12 cellular contexts compared by ENCODE assay signal in the genomic region with DNA sequence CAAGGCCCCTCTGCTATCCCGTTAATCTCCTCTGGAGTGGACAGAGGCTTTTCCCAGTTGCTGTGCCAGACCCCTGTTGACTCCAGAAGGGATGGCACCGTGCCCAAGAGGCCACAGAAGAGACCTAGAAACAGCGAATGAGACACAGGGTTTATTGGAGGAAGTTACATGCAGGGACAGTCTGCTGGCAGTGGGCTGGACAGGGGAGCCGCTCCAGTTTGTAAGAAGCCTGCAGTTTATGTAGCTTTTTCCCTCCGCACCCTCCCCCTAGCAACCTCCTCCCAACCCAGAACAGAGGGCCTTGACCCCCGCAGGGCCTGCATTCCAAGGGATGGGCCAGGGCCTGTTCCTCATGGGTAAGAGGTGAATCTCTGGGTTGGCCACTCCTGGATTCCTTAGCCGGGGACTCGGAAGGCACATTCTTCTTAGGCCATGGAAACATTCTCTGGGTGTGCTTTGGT.
DNase-seq lines count a peak whose midpoint lies in the region; ATAC-seq, FAIRE-seq and TF ChIP-seq lines count a peak whose summit lies in the region.
"Had no signal": no experiment of that assay in that cellular context is flagged by ENCODE, and none has a peak within 500 bp of the region (broad histone marks: within the 10 kb centered on the region; RNA-seq: fewer than 3 reads in every experiment).

No MANE protein-coding gene starts in this region.

- intact Hi-C loops in CD14-positive monocyte (cut with micrococcal nuclease) = loop anchor here in 1 of 2 donors (2.0 to 10.0 kb wide), 2 partner anchors 17 to 117 kb away; no protein-coding TSS in a partner anchor
- intact Hi-C loops in HepG2 (cut with micrococcal nuclease; ENCODE audit: unreplicated experiment) = no loop called here

- no peaks in the 10 kb centered on the region for H3K9me3 ChIP-seq in HepG2 (ENCODE audit: low read length)
- H3K9me3 ChIP-seq: pancreas had no signal

- H3K4me3 Mint-ChIP-seq in CD14-positive monocyte = peak overlapping the region; percentile 12 to 51
- no peak overlapping the region for H3K4me3 Mint-ChIP-seq in nephron
- no peak overlapping the region for H3K4me3 Mint-ChIP-seq in activated T-helper 17 cell treated with anti-CD3 and anti-CD28 coated beads, Interleukin-2, amount 50 U/mL, for 72 hours

- FAIRE-seq in HepG2 (lab: Jason Lieb, UNC) = no peak
- FAIRE-seq: pancreas had no signal

- no peaks in the 10 kb centered on the region for H3K79me2 ChIP-seq in HepG2 (ENCODE audit: insufficient read depth, low read length)

- H3K9me3 Mint-ChIP-seq in CD14-positive monocyte (peaks cover 0 to 13% (median 6%) of the 10 kb centered on the region in 7 donors), nephron (no peaks in the 10 kb centered on the region)
- H3K9me3 Mint-ChIP-seq in activated T-helper 17 cell treated with anti-CD3 and anti-CD28 coated beads, Interleukin-2, amount 50 U/mL, for 72 hours = no peaks in the 10 kb centered on the region

- peak overlapping the region in 6 of 7 donors; percentile 53 to 100 (median 98) for H3K27ac Mint-ChIP-seq in CD14-positive monocyte
- peak overlapping the region; percentile 14 to 67 (median 52) for H3K27ac Mint-ChIP-seq in nephron
- H3K27ac Mint-ChIP-seq in activated T-helper 17 cell treated with anti-CD3 and anti-CD28 coated beads, Interleukin-2, amount 50 U/mL, for 72 hours = no peak overlapping the region

- DNase-seq in CD14-positive monocyte (ENCODE audit: low spot score) (no peak), LHCN-M2 (ENCODE audit: low read depth) (peak; percentile 67), HepG2 (ENCODE audit: low spot score) (no peak), NCI-H2107 treated with DMSO at 0.1 percent for 48 hours (lab: John Stamatoyannopoulos, UW; ENCODE audit: unreplicated experiment) (no peak)
- DNase-seq: NCI-H1417 treated with DMSO at 0.1 percent for 48 hours, pancreas had no signal

- H3K36me3 ChIP-seq in HepG2 (replicated peaks in 1 of 2; ENCODE audit: control insufficient read depth in 1 of 2, insufficient read depth in 2 of 2, low read length in 2 of 2) = no peaks in the 10 kb centered on the region
- H3K36me3 ChIP-seq: cardiac muscle cell, pancreas had no signal

- POLR2A ChIA-PET in HepG2 (lab: Yijun Ruan, JAX) = no interaction called here

- TF ChIP-seq RAD21 in HepG2 (CRISPR knock-in tag; IDR thresholded peaks at IDR 0.05) = no peak

- BruUV-seq in HepG2 (replicated peaks; lab: Mats Ljungman, UMichigan) = no TSS peak

- no peaks in the 10 kb centered on the region for H4K20me1 ChIP-seq in HepG2 (ENCODE audit: insufficient read depth, low read length)

- CTCF ChIA-PET in HepG2 (lab: Yijun Ruan, JAX; ENCODE audit: low intra/inter-chr PET ratio, low total read pairs) = no interaction called here

- H2AFZ ChIP-seq in HepG2 (ENCODE audit: low read length) = no peak overlapping the region

- H3K4me3 ChIP-seq in HepG2 (replicated peaks in 1 of 3; ENCODE audit: insufficient read depth in 1 of 3, low read depth in 2 of 3, low read length in 3 of 3) = no peak overlapping the region
- H3K4me3 ChIP-seq: cardiac muscle cell, pancreas, SK-N-MC had no signal

- H3K4me2 ChIP-seq in HepG2 (ENCODE audit: low read depth, low read length) = no peak overlapping the region

- H3K27me3 Mint-ChIP-seq in CD14-positive monocyte (ENCODE audit: low read depth in 3 of 3) (peaks cover 15 to 57% (median 32%) of the 10 kb centered on the region in 3 donors), nephron (ENCODE audit: low read depth) (peaks cover 15% of the 10 kb centered on the region)
- no peaks in the 10 kb centered on the region for H3K27me3 Mint-ChIP-seq in activated T-helper 17 cell treated with anti-CD3 and anti-CD28 coated beads, Interleukin-2, amount 50 U/mL, for 72 hours

- H3K4me1 Mint-ChIP-seq in CD14-positive monocyte (peaks cover 91% of the 10 kb centered on the region), nephron (peaks cover 44% of the 10 kb centered on the region)
- peaks cover 15% of the 10 kb centered on the region for H3K4me1 Mint-ChIP-seq in activated T-helper 17 cell treated with anti-CD3 and anti-CD28 coated beads, Interleukin-2, amount 50 U/mL, for 72 hours

- in situ Hi-C loops in HepG2 (cut with HindIII; ENCODE audit: extremely low pct_ligation_motif_present, low pct_unique_long_range_greater_than_20kb) = no loop called here

- peaks cover 41% of the 10 kb centered on the region for H3K4me1 ChIP-seq in HepG2 (ENCODE audit: insufficient read depth, low read length)
- H3K4me1 ChIP-seq: pancreas had no signal

- no peak overlapping the region for H3K9ac ChIP-seq in HepG2 (ENCODE audit: insufficient read depth, low read depth, low read length)

- WGBS in HepG2 (ENCODE audit: low lambda C conversion rate) = 91% methylated on average over 6 of the region's 8 CpGs

- TF ChIP-seq EP300 in HepG2 (IDR thresholded peaks at IDR 0.05; ENCODE audit: low read depth in 2 of 2, low read length in 2 of 2) (no peak), HepG2 (CRISPR knock-in tag; IDR thresholded peaks at IDR 0.05; ENCODE audit: borderline replicate concordance) (no peak)

- H3K36me3 Mint-ChIP-seq in CD14-positive monocyte = peaks cover 20 to 28% of the 10 kb centered on the region in 2 donors
- H3K36me3 Mint-ChIP-seq in nephron (ENCODE audit: low read depth) = no peaks in the 10 kb centered on the region
- H3K36me3 Mint-ChIP-seq in activated T-helper 17 cell treated with anti-CD3 and anti-CD28 coated beads, Interleukin-2, amount 50 U/mL, for 72 hours (ENCODE audit: low read depth) = no peaks in the 10 kb centered on the region

- no peaks in the 10 kb centered on the region for H3K27me3 ChIP-seq in HepG2 (ENCODE audit: control insufficient read depth in 1 of 2, insufficient read depth in 2 of 2, low read length in 2 of 2)
- H3K27me3 ChIP-seq: cardiac muscle cell, pancreas had no signal

- TF ChIP-seq CTCF in CD14-positive monocyte (IDR thresholded peaks at IDR 0.05) (no peak), nephron (IDR thresholded peaks at IDR 0.05; ENCODE audit: unreplicated experiment in 3 of 3) (no peak), HepG2 (CRISPR knock-in tag; IDR thresholded peaks at IDR 0.05) (no peak)

- ATAC-seq in esophagus mucosa (peak; percentile 32), GM21576 (IDR thresholded peaks at IDR 0.05; ENCODE audit: unreplicated experiment) (no peak), HepG2 (no peak)
- ATAC-seq in activated T-helper 17 cell treated with anti-CD3 and anti-CD28 coated beads, Interleukin-2, amount 50 U/mL, for 72 hours (replicated peaks) = no peak
- ATAC-seq: pancreas had no signal

- H3K27ac ChIP-seq in HepG2 (ENCODE audit: extremely low read length, insufficient read depth, low read length) = no peak overlapping the region
- H3K27ac ChIP-seq: cardiac muscle cell, pancreas, SK-N-MC had no signal

- no peak for TF ChIP-seq POLR2A in HepG2 (IDR thresholded peaks at IDR 0.05; ENCODE audit: insufficient read depth in 1 of 2, low read depth in 2 of 2, low read length in 2 of 2)

TF ChIP-seq in HepG2, 621 proteins besides CTCF, POLR2A, EP300 and RAD21 (continues in another document):
- TF ChIP-seq TGIF2 (CRISPR knock-in tag; IDR thresholded peaks at IDR 0.05) (no peak), CC2D1A (CRISPR knock-in tag; IDR thresholded peaks at IDR 0.05) (no peak)
- TF ChIP-seq, protein P1, sequence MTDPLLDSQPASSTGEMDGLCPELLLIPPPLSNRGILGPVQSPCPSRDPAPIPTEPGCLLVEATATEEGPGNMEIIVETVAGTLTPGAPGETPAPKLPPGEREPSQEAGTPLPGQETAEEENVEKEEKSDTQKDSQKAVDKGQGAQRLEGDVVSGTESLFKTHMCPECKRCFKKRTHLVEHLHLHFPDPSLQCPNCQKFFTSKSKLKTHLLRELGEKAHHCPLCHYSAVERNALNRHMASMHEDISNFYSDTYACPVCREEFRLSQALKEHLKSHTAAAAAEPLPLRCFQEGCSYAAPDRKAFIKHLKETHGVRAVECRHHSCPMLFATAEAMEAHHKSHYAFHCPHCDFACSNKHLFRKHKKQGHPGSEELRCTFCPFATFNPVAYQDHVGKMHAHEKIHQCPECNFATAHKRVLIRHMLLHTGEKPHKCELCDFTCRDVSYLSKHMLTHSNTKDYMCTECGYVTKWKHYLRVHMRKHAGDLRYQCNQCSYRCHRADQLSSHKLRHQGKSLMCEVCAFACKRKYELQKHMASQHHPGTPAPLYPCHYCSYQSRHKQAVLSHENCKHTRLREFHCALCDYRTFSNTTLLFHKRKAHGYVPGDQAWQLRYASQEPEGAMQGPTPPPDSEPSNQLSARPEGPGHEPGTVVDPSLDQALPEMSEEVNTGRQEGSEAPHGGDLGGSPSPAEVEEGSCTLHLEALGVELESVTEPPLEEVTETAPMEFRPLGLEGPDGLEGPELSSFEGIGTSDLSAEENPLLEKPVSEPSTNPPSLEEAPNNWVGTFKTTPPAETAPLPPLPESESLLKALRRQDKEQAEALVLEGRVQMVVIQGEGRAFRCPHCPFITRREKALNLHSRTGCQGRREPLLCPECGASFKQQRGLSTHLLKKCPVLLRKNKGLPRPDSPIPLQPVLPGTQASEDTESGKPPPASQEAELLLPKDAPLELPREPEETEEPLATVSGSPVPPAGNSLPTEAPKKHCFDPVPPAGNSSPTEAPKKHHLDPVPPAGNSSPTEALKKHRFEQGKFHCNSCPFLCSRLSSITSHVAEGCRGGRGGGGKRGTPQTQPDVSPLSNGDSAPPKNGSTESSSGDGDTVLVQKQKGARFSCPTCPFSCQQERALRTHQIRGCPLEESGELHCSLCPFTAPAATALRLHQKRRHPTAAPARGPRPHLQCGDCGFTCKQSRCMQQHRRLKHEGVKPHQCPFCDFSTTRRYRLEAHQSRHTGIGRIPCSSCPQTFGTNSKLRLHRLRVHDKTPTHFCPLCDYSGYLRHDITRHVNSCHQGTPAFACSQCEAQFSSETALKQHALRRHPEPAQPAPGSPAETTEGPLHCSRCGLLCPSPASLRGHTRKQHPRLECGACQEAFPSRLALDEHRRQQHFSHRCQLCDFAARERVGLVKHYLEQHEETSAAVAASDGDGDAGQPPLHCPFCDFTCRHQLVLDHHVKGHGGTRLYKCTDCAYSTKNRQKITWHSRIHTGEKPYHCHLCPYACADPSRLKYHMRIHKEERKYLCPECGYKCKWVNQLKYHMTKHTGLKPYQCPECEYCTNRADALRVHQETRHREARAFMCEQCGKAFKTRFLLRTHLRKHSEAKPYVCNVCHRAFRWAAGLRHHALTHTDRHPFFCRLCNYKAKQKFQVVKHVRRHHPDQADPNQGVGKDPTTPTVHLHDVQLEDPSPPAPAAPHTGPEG (CRISPR knock-in tag; IDR thresholded peaks at IDR 0.05) = no peak

Comparison
In these comparisons a context has a peak if more than half of its experiments do, and no peak if none do; other contexts are left out.
1. H3K4me3 Mint-ChIP-seq: peak in CD14-positive monocyte (2 of 2); none in nephron (0 of 3) and activated T-helper 17 cell treated with anti-CD3 and anti-CD28 coated beads, Interleukin-2, amount 50 U/mL, for 72 hours (single experiment).